In the genomic region with DNA sequence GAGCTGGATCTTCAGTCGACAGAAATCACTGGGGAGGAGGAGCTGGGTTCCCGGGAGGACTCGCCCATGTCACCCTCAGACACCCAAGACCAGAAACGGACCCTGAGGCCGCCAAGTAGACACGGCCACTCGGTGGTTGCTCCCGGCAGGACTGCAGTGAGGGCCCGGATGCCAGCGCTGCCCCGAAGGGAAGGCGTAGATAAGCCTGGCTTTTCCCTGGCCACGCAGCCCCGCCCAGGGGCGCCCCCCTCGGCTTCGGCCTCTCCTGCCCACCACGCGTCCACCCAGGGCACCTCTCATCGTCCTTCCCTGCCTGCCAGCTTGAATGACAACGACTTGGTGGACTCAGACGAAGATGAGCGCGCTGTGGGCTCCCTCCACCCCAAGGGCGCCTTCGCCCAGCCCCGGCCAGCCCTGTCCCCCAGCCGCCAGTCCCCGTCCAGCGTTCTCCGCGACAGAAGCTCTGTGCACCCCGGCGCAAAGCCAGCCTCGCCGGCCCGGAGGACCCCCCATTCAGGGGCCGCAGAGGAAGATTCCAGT, we compare ENCODE assay signal across 29 cellular contexts.
"Had no signal": no experiment of that assay in that cellular context is flagged by ENCODE, and none has a peak within 500 bp of the region (broad histone marks: within the 10 kb centered on the region; RNA-seq: fewer than 3 reads in every experiment).

No MANE protein-coding gene starts in this region.

- H3K27ac ChIP-seq: ovary, parathyroid adenoma, psoas muscle, right lobe of liver, sigmoid colon, suprapubic skin, testis, tibial artery, transverse colon, vagina had no signal

- H3K4me3 Mint-ChIP-seq: naive thymus-derived CD8-positive, alpha-beta T cell; natural killer cell treated with Interleukin-12 subunit alpha and Interleukin-12 subunit beta and Interleukin-15 and Interleukin-18, amount 100 ng/mL, for 72 hours; nephron progenitor cell; neural crest cell; stimulated activated effector memory CD8-positive, alpha-beta T cell treated with anti-CD3 and anti-CD28 coated beads, Interleukin-12 subunit alpha, Interleukin-12 subunit beta, amount 100 ng/mL, for 72 hours; stimulated activated naive CD8-positive, alpha-beta T cell treated with anti-CD3 and anti-CD28 coated beads, Interleukin-15, amount 100 ng/mL, for 72 hours; type B pancreatic cell had no signal

- H3K4me1 ChIP-seq: parathyroid adenoma, psoas muscle, tibial artery, transverse colon, vagina had no signal

- H2AFZ ChIP-seq: parathyroid adenoma had no signal

- H3K27me3 ChIP-seq: ovary, right lobe of liver, testis, vagina had no signal

- H3K36me3 Mint-ChIP-seq: naive thymus-derived CD8-positive, alpha-beta T cell; natural killer cell treated with Interleukin-12 subunit alpha and Interleukin-12 subunit beta and Interleukin-15 and Interleukin-18, amount 100 ng/mL, for 72 hours; stimulated activated effector memory CD8-positive, alpha-beta T cell treated with anti-CD3 and anti-CD28 coated beads, Interleukin-12 subunit alpha, Interleukin-12 subunit beta, amount 100 ng/mL, for 72 hours; type B pancreatic cell had no signal

- H3K9me3 Mint-ChIP-seq: naive thymus-derived CD8-positive, alpha-beta T cell; natural killer cell treated with Interleukin-12 subunit alpha and Interleukin-12 subunit beta and Interleukin-15 and Interleukin-18, amount 100 ng/mL, for 72 hours; neural crest cell; stimulated activated effector memory CD8-positive, alpha-beta T cell treated with anti-CD3 and anti-CD28 coated beads, Interleukin-12 subunit alpha, Interleukin-12 subunit beta, amount 100 ng/mL, for 72 hours; stimulated activated naive CD8-positive, alpha-beta T cell treated with anti-CD3 and anti-CD28 coated beads, Interleukin-15, amount 100 ng/mL, for 72 hours; type B pancreatic cell had no signal

- DNase-seq: naive thymus-derived CD8-positive, alpha-beta T cell; nephron progenitor cell; occipital lobe; ovary; posterior cingulate gyrus; psoas muscle; right cardiac atrium; right lobe of liver; sigmoid colon; small intestine; stimulated activated CD4-positive, alpha-beta T cell treated with anti-CD3 and anti-CD28 coated beads, Interleukin-15, amount 100 ng/mL, for 24 hours; stimulated activated CD4-positive, alpha-beta T cell treated with anti-CD3 and anti-CD28 coated beads, Interleukin-2, amount 100 ng/mL, for 24 hours; stimulated activated CD4-positive, alpha-beta T cell treated with anti-CD3 and anti-CD28 coated beads, Interleukin-2, amount 100 ng/mL, for 48 hours; stimulated activated CD4-positive, alpha-beta T cell treated with anti-CD3 and anti-CD28 coated beads, Interleukin-4, amount 100 ng/mL, for 24 hours; stimulated activated naive CD4-positive, alpha-beta T cell; stimulated activated naive CD8-positive, alpha-beta T cell treated with anti-CD3 and anti-CD28 coated beads, Interleukin-15, amount 100 ng/mL, for 72 hours; stimulated activated naive CD8-positive, alpha-beta T cell treated with anti-CD3 and anti-CD28 coated beads, Interleukin-15, Interleukin-2, amounts not matched to agents 100 U/mL and 50 U/mL, for 24 hours; substantia nigra; testis; tibial artery; transverse colon had no signal

- H3K79me2 ChIP-seq: parathyroid adenoma had no signal

- H3K4me3 ChIP-seq: ovary, psoas muscle, right lobe of liver, sigmoid colon, suprapubic skin, testis, tibial artery, transverse colon, vagina had no signal

- H3K9me3 ChIP-seq: ovary, psoas muscle, right lobe of liver, sigmoid colon, suprapubic skin, testis, tibial artery, transverse colon, vagina had no signal

- H3K4me1 Mint-ChIP-seq: nephron progenitor cell; stimulated activated effector memory CD8-positive, alpha-beta T cell treated with anti-CD3 and anti-CD28 coated beads, Interleukin-12 subunit alpha, Interleukin-12 subunit beta, amount 100 ng/mL, for 72 hours; stimulated activated naive CD8-positive, alpha-beta T cell treated with anti-CD3 and anti-CD28 coated beads, Interleukin-15, amount 100 ng/mL, for 72 hours had no signal

- H3K9ac ChIP-seq: parathyroid adenoma had no signal

- ATAC-seq: naive thymus-derived CD8-positive, alpha-beta T cell; natural killer cell treated with Interleukin-12 subunit alpha and Interleukin-12 subunit beta and Interleukin-15 and Interleukin-18, amount 100 ng/mL, for 72 hours; psoas muscle; right cardiac atrium; stimulated activated effector memory CD8-positive, alpha-beta T cell treated with anti-CD3 and anti-CD28 coated beads, Interleukin-12 subunit alpha, Interleukin-12 subunit beta, amount 100 ng/mL, for 72 hours; stimulated activated naive CD8-positive, alpha-beta T cell treated with anti-CD3 and anti-CD28 coated beads, Interleukin-15, amount 100 ng/mL, for 72 hours; stimulated activated naive CD8-positive, alpha-beta T cell treated with anti-CD3 and anti-CD28 coated beads, Interleukin-15, Interleukin-2, amounts not matched to agents 100 U/mL and 50 U/mL, for 24 hours had no signal

- H3K36me3 ChIP-seq: ovary, right lobe of liver, sigmoid colon, suprapubic skin, tibial artery, transverse colon, vagina had no signal

- H3K27ac Mint-ChIP-seq: naive thymus-derived CD8-positive, alpha-beta T cell; natural killer cell treated with Interleukin-12 subunit alpha and Interleukin-12 subunit beta and Interleukin-15 and Interleukin-18, amount 100 ng/mL, for 72 hours; nephron progenitor cell; progenitor cell of endocrine pancreas; stimulated activated effector memory CD8-positive, alpha-beta T cell treated with anti-CD3 and anti-CD28 coated beads, Interleukin-12 subunit alpha, Interleukin-12 subunit beta, amount 100 ng/mL, for 72 hours; stimulated activated naive CD8-positive, alpha-beta T cell treated with anti-CD3 and anti-CD28 coated beads, Interleukin-15, amount 100 ng/mL, for 72 hours; type B pancreatic cell had no signal
